30 cellular contexts compared by ENCODE assay signal in genomic region chr18:1965016-1965415, GRCh38.
"Had no signal": no experiment of that assay in that cellular context is flagged by ENCODE, and none has a peak within 500 bp of the region (broad histone marks: within the 10 kb centered on the region; RNA-seq: fewer than 3 reads in every experiment).

No MANE protein-coding gene starts in this region.

- H3K36me3 Mint-ChIP-seq: activated naive CD8-positive, alpha-beta T cell treated with anti-CD3 and anti-CD28 coated beads for 36 hours; WTC11 had no signal

- H3K4me1 Mint-ChIP-seq: activated naive CD8-positive, alpha-beta T cell treated with anti-CD3 and anti-CD28 coated beads for 36 hours; activated T-helper 17 cell treated with anti-CD3 and anti-CD28 coated beads, Interleukin-2, amount 50 U/mL, for 72 hours had no signal

- H3K27me3 ChIP-seq: brain microvascular endothelial cell had no signal

- H3K27ac Mint-ChIP-seq: activated CD8-positive, alpha-beta T cell treated with anti-CD3 and anti-CD28 coated beads for 36 hours; activated naive CD8-positive, alpha-beta T cell treated with anti-CD3 and anti-CD28 coated beads for 36 hours; activated T-cell treated with anti-CD3 and anti-CD28 coated beads, Interleukin-2, amount 50 U/mL, for 72 hours; activated T-helper 17 cell treated with anti-CD3 and anti-CD28 coated beads, Interleukin-2, amount 50 U/mL, for 72 hours; T-helper 1 cell treated with Interleukin-12 subunit alpha and Interleukin-12 subunit beta and Interleukin-4 antibody, amounts not matched to agents 30 μg/mL and 1 μg/mL, for 36 hours; T-helper 2 cell treated with Interferon-gamma antibody and Interleukin-4, amounts not matched to agents 5 μg/mL and 100 μg/mL, for 36 hours; WTC11 had no signal

- H3K4me3 ChIP-seq: K562 had no signal

- H3K36me3 ChIP-seq: brain microvascular endothelial cell had no signal

- H3K9me3 Mint-ChIP-seq: activated CD8-positive, alpha-beta T cell treated with anti-CD3 and anti-CD28 coated beads for 36 hours; activated naive CD8-positive, alpha-beta T cell treated with anti-CD3 and anti-CD28 coated beads for 36 hours; activated T-cell treated with anti-CD3 and anti-CD28 coated beads, Interleukin-2, amount 50 U/mL, for 72 hours; activated T-helper 17 cell treated with anti-CD3 and anti-CD28 coated beads, Interleukin-2, amount 50 U/mL, for 72 hours; T-helper 1 cell treated with Interleukin-12 subunit alpha and Interleukin-12 subunit beta and Interleukin-4 antibody, amounts not matched to agents 30 μg/mL and 1 μg/mL, for 36 hours; T-helper 2 cell treated with Interferon-gamma antibody and Interleukin-4, amounts not matched to agents 5 μg/mL and 100 μg/mL, for 36 hours had no signal

- H3K27me3 Mint-ChIP-seq: activated CD8-positive, alpha-beta T cell treated with anti-CD3 and anti-CD28 coated beads for 36 hours; activated T-helper 17 cell treated with anti-CD3 and anti-CD28 coated beads, Interleukin-2, amount 50 U/mL, for 72 hours had no signal

- DNase-seq: activated CD4-positive, alpha-beta T cell treated with anti-CD3 and anti-CD28 coated beads for 48 hours; activated CD8-positive, alpha-beta T cell treated with anti-CD3 and anti-CD28 coated beads for 36 hours; activated effector memory CD4-positive, alpha-beta T cell treated with anti-CD3 and anti-CD28 coated beads, Interleukin-2, amount 50 U/mL, for 16 hours; activated naive CD4-positive, alpha-beta T cell; activated naive CD4-positive, alpha-beta T cell treated with anti-CD3 and anti-CD28 coated beads, Interleukin-2, amount 50 U/mL, for 16 hours; activated naive CD8-positive, alpha-beta T cell treated with anti-CD3 and anti-CD28 coated beads for 36 hours; activated T-cell treated with anti-CD3 and anti-CD28 coated beads, Interleukin-2, amount 50 U/mL, for 1 hour; activated T-cell treated with anti-CD3 and anti-CD28 coated beads, Interleukin-2, amount 50 U/mL, for 72 hours; amniotic stem cell; aorta; brain microvascular endothelial cell; central memory CD4-positive, alpha-beta T cell; IMR-90; MM.1S; NCI-H1048; NCI-H1105 treated with DMSO at 0.1 percent for 48 hours; NCI-H1436; NCI-H1694; NCI-H1930; NCI-H2081 treated with DMSO at 0.1 percent for 48 hours; NCI-H226; NCI-H446 treated with DMSO at 0.1 percent for 48 hours; NCI-H524; RPMI8226; SIG-M5 had no signal

- H3K27ac ChIP-seq: brain microvascular endothelial cell had no signal

- H3K4me3 Mint-ChIP-seq: activated CD8-positive, alpha-beta T cell treated with anti-CD3 and anti-CD28 coated beads for 36 hours; activated naive CD8-positive, alpha-beta T cell treated with anti-CD3 and anti-CD28 coated beads for 36 hours; activated T-cell treated with anti-CD3 and anti-CD28 coated beads, Interleukin-2, amount 50 U/mL, for 72 hours; activated T-helper 17 cell treated with anti-CD3 and anti-CD28 coated beads, Interleukin-2, amount 50 U/mL, for 72 hours; T-helper 1 cell treated with Interleukin-12 subunit alpha and Interleukin-12 subunit beta and Interleukin-4 antibody, amounts not matched to agents 30 μg/mL and 1 μg/mL, for 36 hours; T-helper 2 cell treated with Interferon-gamma antibody and Interleukin-4, amounts not matched to agents 5 μg/mL and 100 μg/mL, for 36 hours; WTC11 had no signal

- FAIRE-seq: K562 had no signal
